In genomic region chr7:120805636-120806388, GRCh38 we compare ENCODE assay signal across 9 cellular contexts. TPM values are rescaled to one million over a fixed set of nuclear protein-coding genes. Genes with fewer than 3 reads are reported as not detected.
DNase-seq lines count a peak whose midpoint lies in the region; ATAC-seq and TF ChIP-seq lines count a peak whose summit lies in the region.
"Had no signal": no experiment of that assay in that cellular context is flagged by ENCODE, and none has a peak within 500 bp of the region (broad histone marks: within the 10 kb centered on the region; RNA-seq: fewer than 3 reads in every experiment).

No MANE protein-coding gene starts in this region.

- H3K4me1 ChIP-seq in foreskin keratinocyte: no peaks in the 10 kb centered on the region

- H3K4me3 Mint-ChIP-seq in Calu3 (ENCODE audit: low read depth, unreplicated experiment): no peak overlapping the region
- H3K4me3 Mint-ChIP-seq in activated T-cell treated with anti-CD3 and anti-CD28 coated beads, Interleukin-2, amount 50 U/mL, for 4 hours: no peak overlapping the region
- H3K4me3 Mint-ChIP-seq: activated naive CD8-positive, alpha-beta T cell treated with anti-CD3 and anti-CD28 coated beads, Interleukin-2, amount 10 ng/mL, durations not matched to agents 7 days and 5 days had no signal

- no peak overlapping the region for H3K27ac ChIP-seq in foreskin keratinocyte

- no peaks in the 10 kb centered on the region for H3K9me3 Mint-ChIP-seq in Calu3 (ENCODE audit: low read depth, unreplicated experiment)
- no peaks in the 10 kb centered on the region for H3K9me3 Mint-ChIP-seq in activated T-cell treated with anti-CD3 and anti-CD28 coated beads, Interleukin-2, amount 50 U/mL, for 4 hours
- H3K9me3 Mint-ChIP-seq: activated naive CD8-positive, alpha-beta T cell treated with anti-CD3 and anti-CD28 coated beads, Interleukin-2, amount 10 ng/mL, durations not matched to agents 7 days and 5 days had no signal

- intact Hi-C loops in Calu3 (cut with micrococcal nuclease; ENCODE audit: unreplicated experiment): loop anchor here (1.0 to 2.0 kb wide), 3 partner anchors 51 to 302 kb away; no protein-coding TSS in a partner anchor

- peak; percentile 64 for TF ChIP-seq CTCF in Calu3 (IDR thresholded peaks at IDR 0.05; ENCODE audit: unreplicated experiment)
- TF ChIP-seq CTCF in foreskin keratinocyte (conservative IDR thresholded peaks at IDR 0.05): peak; percentile 78

- DNase-seq in Calu3 (peak; percentile 69), NCI-H82 treated with DMSO at 0.1 percent for 48 hours (lab: John Stamatoyannopoulos, UW; ENCODE audit: unreplicated experiment) (peak; percentile 35), foreskin keratinocyte (peak in 1 of 2 donors; percentile 22), pons (ENCODE audit: low spot score) (peak; percentile 71), mesenteric fat pad (ENCODE audit: low spot score) (no peak)
- DNase-seq in activated T-cell treated with anti-CD3 and anti-CD28 coated beads, Interleukin-2, amount 50 U/mL, for 4 hours: peak; percentile 35
- DNase-seq: activated naive CD8-positive, alpha-beta T cell treated with anti-CD3 and anti-CD28 coated beads, Interleukin-2, amount 10 ng/mL, durations not matched to agents 7 days and 5 days had no signal

- BruUV-seq in Calu3 (replicated peaks; lab: Mats Ljungman, UMichigan): no TSS peak

- no peaks in the 10 kb centered on the region for H3K36me3 Mint-ChIP-seq in Calu3 (ENCODE audit: insufficient read depth, unreplicated experiment)
- no peaks in the 10 kb centered on the region for H3K36me3 Mint-ChIP-seq in activated T-cell treated with anti-CD3 and anti-CD28 coated beads, Interleukin-2, amount 50 U/mL, for 4 hours (ENCODE audit: insufficient read depth)
- H3K36me3 Mint-ChIP-seq: activated naive CD8-positive, alpha-beta T cell treated with anti-CD3 and anti-CD28 coated beads, Interleukin-2, amount 10 ng/mL, durations not matched to agents 7 days and 5 days had no signal

- no peak overlapping the region for H3K27ac Mint-ChIP-seq in Calu3 (ENCODE audit: unreplicated experiment)
- H3K27ac Mint-ChIP-seq: activated naive CD8-positive, alpha-beta T cell treated with anti-CD3 and anti-CD28 coated beads, Interleukin-2, amount 10 ng/mL, durations not matched to agents 7 days and 5 days had no signal

- no peaks in the 10 kb centered on the region for H3K4me1 Mint-ChIP-seq in Calu3 (ENCODE audit: low read depth, unreplicated experiment)
- no peaks in the 10 kb centered on the region for H3K4me1 Mint-ChIP-seq in activated T-cell treated with anti-CD3 and anti-CD28 coated beads, Interleukin-2, amount 50 U/mL, for 4 hours (ENCODE audit: low read depth)
- H3K4me1 Mint-ChIP-seq: activated naive CD8-positive, alpha-beta T cell treated with anti-CD3 and anti-CD28 coated beads, Interleukin-2, amount 10 ng/mL, durations not matched to agents 7 days and 5 days had no signal

- CTCF ChIA-PET in Calu3 (lab: Charles Lee): interaction anchor here (0.6 to 1.5 kb wide), 6 partner anchors 14 to 378 kb away, joined by 3 to 10 read pairs (median 4); partner anchors contain the start of gene TSPAN12

- H3K27me3 ChIP-seq in foreskin keratinocyte: no peaks in the 10 kb centered on the region

- H3K27me3 Mint-ChIP-seq in Calu3 (ENCODE audit: unreplicated experiment): no peaks in the 10 kb centered on the region
- peaks cover 5% of the 10 kb centered on the region for H3K27me3 Mint-ChIP-seq in activated T-cell treated with anti-CD3 and anti-CD28 coated beads, Interleukin-2, amount 50 U/mL, for 4 hours (ENCODE audit: low read depth)

- ATAC-seq in GM19438 (IDR thresholded peaks at IDR 0.05; ENCODE audit: low read depth, unreplicated experiment) (peak; percentile 76), HG03565 (IDR thresholded peaks at IDR 0.05; ENCODE audit: unreplicated experiment) (peak; percentile 51), foreskin keratinocyte (peak; percentile 71)
- ATAC-seq in activated T-cell treated with anti-CD3 and anti-CD28 coated beads, Interleukin-2, amount 50 U/mL, for 4 hours: no peak

RNA-seq across cellular contexts. Expression of gene TSPAN12, which starts 52.1 kb away (rescaled TPM):
- total RNA-seq in Calu3 (2022) (14.6 and 18.5 TPM in 2 replicates), foreskin keratinocyte (0.46 and 1.1 TPM in 2 replicates), mesenteric fat pad (7.2 TPM)
- total RNA-seq in activated T-cell treated with anti-CD3 and anti-CD28 coated beads, Interleukin-2, amount 50 U/mL, for 4 hours: under 1 TPM in 2 of 3 donors, not detected in 1; 0.14 to 0.20 TPM
- 0.29 and 0.39 TPM in 2 replicates for polyA plus RNA-seq in foreskin keratinocyte
- total RNA-seq: activated naive CD8-positive, alpha-beta T cell treated with anti-CD3 and anti-CD28 coated beads, Interleukin-2, amount 10 ng/mL, durations not matched to agents 7 days and 5 days had no signal

Comparison
In these comparisons a context has a peak if more than half of its experiments do, and no peak if none do; other contexts are left out.
1. ATAC-seq: peak in GM19438 (single experiment), HG03565 (single experiment) and foreskin keratinocyte (single experiment); none in activated T-cell treated with anti-CD3 and anti-CD28 coated beads, Interleukin-2, amount 50 U/mL, for 4 hours (0 of 2).